Comparison of ENCODE assay signal across 1 cellular context in genomic region chr19:48672994-48673393, GRCh38.
TF ChIP-seq lines count a peak whose summit lies in the region.

A gene with protein sequence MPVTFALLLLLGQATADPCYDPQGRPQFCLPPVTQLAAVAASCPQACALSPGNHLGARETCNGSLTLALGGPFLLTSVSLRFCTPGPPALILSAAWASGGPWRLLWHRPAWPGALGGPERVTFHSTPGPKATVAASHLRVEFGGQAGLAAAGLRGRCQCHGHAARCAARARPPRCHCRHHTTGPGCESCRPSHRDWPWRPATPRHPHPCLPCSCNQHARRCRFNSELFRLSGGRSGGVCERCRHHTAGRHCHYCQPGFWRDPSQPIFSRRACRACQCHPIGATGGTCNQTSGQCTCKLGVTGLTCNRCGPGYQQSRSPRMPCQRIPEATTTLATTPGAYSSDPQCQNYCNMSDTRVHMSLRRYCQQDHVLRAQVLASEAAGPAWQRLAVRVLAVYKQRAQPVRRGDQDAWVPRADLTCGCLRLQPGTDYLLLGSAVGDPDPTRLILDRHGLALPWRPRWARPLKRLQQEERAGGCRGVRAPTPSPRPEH (minus strand): TSS chr19:48673017. CDS start chr19:48670986, 2,031 bp downstream.

TF ChIP-seq in GM23338, 12 proteins besides CTCF, POLR2A, EP300 and RAD21 (continued from another document):
- TF ChIP-seq ETS1 (IDR thresholded peaks at IDR 0.05), result no peak
- TF ChIP-seq, protein P1, sequence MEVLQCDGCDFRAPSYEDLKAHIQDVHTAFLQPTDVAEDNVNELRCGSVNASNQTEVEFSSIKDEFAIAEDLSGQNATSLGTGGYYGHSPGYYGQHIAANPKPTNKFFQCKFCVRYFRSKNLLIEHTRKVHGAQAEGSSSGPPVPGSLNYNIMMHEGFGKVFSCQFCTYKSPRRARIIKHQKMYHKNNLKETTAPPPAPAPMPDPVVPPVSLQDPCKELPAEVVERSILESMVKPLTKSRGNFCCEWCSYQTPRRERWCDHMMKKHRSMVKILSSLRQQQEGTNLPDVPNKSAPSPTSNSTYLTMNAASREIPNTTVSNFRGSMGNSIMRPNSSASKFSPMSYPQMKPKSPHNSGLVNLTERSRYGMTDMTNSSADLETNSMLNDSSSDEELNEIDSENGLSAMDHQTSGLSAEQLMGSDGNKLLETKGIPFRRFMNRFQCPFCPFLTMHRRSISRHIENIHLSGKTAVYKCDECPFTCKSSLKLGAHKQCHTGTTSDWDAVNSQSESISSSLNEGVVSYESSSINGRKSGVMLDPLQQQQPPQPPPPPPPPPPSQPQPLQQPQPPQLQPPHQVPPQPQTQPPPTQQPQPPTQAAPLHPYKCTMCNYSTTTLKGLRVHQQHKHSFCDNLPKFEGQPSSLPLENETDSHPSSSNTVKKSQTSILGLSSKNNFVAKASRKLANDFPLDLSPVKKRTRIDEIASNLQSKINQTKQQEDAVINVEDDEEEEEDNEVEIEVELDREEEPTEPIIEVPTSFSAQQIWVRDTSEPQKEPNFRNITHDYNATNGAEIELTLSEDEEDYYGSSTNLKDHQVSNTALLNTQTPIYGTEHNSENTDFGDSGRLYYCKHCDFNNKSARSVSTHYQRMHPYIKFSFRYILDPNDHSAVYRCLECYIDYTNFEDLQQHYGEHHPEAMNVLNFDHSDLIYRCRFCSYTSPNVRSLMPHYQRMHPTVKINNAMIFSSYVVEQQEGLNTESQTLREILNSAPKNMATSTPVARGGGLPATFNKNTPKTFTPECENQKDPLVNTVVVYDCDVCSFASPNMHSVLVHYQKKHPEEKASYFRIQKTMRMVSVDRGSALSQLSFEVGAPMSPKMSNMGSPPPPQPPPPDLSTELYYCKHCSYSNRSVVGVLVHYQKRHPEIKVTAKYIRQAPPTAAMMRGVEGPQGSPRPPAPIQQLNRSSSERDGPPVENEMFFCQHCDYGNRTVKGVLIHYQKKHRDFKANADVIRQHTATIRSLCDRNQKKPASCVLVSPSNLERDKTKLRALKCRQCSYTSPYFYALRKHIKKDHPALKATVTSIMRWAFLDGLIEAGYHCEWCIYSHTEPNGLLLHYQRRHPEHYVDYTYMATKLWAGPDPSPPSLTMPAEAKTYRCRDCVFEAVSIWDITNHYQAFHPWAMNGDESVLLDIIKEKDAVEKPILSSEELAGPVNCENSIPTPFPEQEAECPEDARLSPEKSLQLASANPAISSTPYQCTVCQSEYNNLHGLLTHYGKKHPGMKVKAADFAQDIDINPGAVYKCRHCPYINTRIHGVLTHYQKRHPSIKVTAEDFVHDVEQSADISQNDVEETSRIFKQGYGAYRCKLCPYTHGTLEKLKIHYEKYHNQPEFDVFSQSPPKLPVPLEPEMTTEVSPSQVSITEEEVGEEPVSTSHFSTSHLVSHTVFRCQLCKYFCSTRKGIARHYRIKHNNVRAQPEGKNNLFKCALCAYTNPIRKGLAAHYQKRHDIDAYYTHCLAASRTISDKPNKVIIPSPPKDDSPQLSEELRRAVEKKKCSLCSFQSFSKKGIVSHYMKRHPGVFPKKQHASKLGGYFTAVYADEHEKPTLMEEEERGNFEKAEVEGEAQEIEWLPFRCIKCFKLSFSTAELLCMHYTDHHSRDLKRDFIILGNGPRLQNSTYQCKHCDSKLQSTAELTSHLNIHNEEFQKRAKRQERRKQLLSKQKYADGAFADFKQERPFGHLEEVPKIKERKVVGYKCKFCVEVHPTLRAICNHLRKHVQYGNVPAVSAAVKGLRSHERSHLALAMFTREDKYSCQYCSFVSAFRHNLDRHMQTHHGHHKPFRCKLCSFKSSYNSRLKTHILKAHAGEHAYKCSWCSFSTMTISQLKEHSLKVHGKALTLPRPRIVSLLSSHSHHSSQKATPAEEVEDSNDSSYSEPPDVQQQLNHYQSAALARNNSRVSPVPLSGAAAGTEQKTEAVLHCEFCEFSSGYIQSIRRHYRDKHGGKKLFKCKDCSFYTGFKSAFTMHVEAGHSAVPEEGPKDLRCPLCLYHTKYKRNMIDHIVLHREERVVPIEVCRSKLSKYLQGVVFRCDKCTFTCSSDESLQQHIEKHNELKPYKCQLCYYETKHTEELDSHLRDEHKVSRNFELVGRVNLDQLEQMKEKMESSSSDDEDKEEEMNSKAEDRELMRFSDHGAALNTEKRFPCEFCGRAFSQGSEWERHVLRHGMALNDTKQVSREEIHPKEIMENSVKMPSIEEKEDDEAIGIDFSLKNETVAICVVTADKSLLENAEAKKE (CRISPR knock-in tag; IDR thresholded peaks at IDR 0.05), result no peak
- no peak for TF ChIP-seq ZNF114 (CRISPR knock-in tag; IDR thresholded peaks at IDR 0.05)
- TF ChIP-seq JUNB (IDR thresholded peaks at IDR 0.05; ENCODE audit: unreplicated experiment), result no peak
